Comparison of ENCODE assay signal across 1 cellular context in the genomic region with DNA sequence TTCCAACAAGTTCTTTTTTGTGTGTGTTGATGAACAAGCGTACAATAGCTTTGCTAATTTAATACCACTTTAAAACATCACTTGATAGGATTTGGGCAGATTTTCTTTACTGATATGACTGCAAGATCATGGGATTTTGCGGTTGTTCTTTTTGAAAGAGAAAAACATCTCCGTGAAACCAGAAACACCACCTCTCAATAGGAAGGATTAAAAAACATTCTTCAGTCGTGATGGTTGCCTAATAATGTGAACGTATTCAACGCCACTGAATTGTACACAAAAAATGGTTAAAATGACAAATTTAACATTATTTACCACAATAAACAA.
TF ChIP-seq lines count a peak whose summit lies in the region.

No MANE protein-coding gene starts in this region.

TF ChIP-seq in IMR-90, 13 proteins besides CTCF, POLR2A, EP300 and RAD21:
- TF ChIP-seq CHD1 (IDR thresholded peaks at IDR 0.05; ENCODE audit: low read depth, low read length) (no peak), NFE2L2 (IDR thresholded peaks at IDR 0.05; ENCODE audit: low read depth, low read length) (no peak), RCOR1 (IDR thresholded peaks at IDR 0.05; ENCODE audit: insufficient replicate concordance, low read length) (no peak), SMC3 (IDR thresholded peaks at IDR 0.05; ENCODE audit: low read depth, low read length) (no peak), CEBPB (IDR thresholded peaks at IDR 0.05; ENCODE audit: low read depth, low read length) (no peak), RFX5 (IDR thresholded peaks at IDR 0.05; ENCODE audit: low read depth, low read length) (no peak), MAFK (IDR thresholded peaks at IDR 0.05; ENCODE audit: low read depth, low read length) (no peak), ELK1 (IDR thresholded peaks at IDR 0.05; ENCODE audit: borderline replicate concordance, low read depth, low read length) (no peak), BHLHE40 (IDR thresholded peaks at IDR 0.05; ENCODE audit: low read depth, low read length) (no peak), MXI1 (IDR thresholded peaks at IDR 0.05; ENCODE audit: borderline replicate concordance, low read depth, low read length) (no peak), USF2 (IDR thresholded peaks at IDR 0.05; ENCODE audit: low read depth, low read length) (no peak), FOS (IDR thresholded peaks at IDR 0.05; ENCODE audit: low read depth, low read length) (no peak), MAZ (IDR thresholded peaks at IDR 0.05; ENCODE audit: borderline replicate concordance, low read depth, low read length) (no peak)
